ENCODE assay signal across 4 cellular contexts in the genomic region with DNA sequence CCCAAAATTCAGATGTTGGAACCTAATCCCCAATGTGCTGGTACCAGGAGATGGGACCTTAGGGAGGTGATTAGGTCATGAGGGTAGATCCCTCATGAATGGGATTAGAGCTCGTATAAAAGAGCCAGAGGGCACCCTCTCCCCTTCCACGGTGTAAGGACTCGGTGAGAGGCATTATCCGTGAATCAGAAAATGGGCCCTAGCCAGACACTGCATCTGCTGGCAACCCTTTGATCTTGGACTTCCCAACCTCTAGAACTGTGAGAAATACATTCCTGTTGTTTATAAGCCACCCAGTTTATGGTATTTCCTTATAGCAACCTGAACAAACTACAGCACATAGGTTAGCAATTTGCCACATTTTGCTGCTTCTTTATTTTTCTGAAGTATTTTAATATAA. TPM values are rescaled to one million over a fixed set of nuclear protein-coding genes. Genes with fewer than 3 reads are reported as not detected.
"Had no signal": no experiment of that assay in that cellular context is flagged by ENCODE, and none has a peak within 500 bp of the region (broad histone marks: within the 10 kb centered on the region; RNA-seq: fewer than 3 reads in every experiment).

No MANE protein-coding gene starts in this region.

- ATAC-seq: HepG2, K562 had no signal

- H3K27ac ChIP-seq: HL-60 had no signal

- H3K4me3 ChIP-seq: K562 had no signal

RNA-seq across cellular contexts. Expression of gene JAM2, which starts 14.5 kb away (rescaled TPM):
- total RNA-seq: HepG2, HT-29, K562 had no signal
